2 cellular contexts compared by ENCODE assay signal in the genomic region with DNA sequence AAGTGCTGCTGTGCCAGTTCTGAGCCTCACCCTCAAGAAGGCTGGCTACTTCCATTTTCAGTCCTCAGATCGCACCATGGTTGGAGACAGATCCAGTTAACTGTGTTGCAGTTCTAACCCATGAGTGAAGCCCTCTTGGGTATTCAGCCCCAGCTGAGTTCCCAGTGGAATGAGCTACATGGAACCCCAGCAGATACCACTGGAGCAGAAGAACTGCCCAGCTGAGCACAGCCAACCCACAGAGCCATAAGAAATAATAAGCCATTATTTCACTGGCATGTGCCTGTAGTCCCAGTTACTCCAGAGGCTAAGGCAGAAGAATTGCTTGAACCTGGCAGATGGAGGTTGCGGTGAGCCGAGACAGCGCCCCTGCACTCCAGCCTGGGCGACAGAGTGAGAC.
TF ChIP-seq lines count a peak whose summit lies in the region.

No MANE protein-coding gene starts in this region.

TF ChIP-seq in HepG2, 621 proteins besides CTCF, POLR2A, EP300 and RAD21:
- TF ChIP-seq FLYWCH1 (CRISPR knock-in tag; IDR thresholded peaks at IDR 0.05) (no peak), MTA1 (CRISPR knock-in tag; IDR thresholded peaks at IDR 0.05; ENCODE audit: borderline replicate concordance) (no peak), ZNF331 (CRISPR knock-in tag; IDR thresholded peaks at IDR 0.05) (peak; percentile 100)

TF ChIP-seq in H1, 55 proteins besides CTCF, POLR2A, EP300 and RAD21:
- no peak for TF ChIP-seq RFX5 (IDR thresholded peaks at IDR 0.05; ENCODE audit: borderline replicate concordance, low read depth, low read length)
- TF ChIP-seq FOSL1 (IDR thresholded peaks at IDR 0.05; ENCODE audit: insufficient read depth, low read depth, low read length) = no peak
- TF ChIP-seq SP2 (IDR thresholded peaks at IDR 0.05; ENCODE audit: low read length) = no peak
- no peak for TF ChIP-seq KDM1A (IDR thresholded peaks at IDR 0.05; ENCODE audit: borderline replicate concordance, low read length)
